ENCODE assay signal across 15 cellular contexts in genomic region chr7:19405546-19405945, GRCh38.
DNase-seq lines count a peak whose midpoint lies in the region; ATAC-seq and TF ChIP-seq lines count a peak whose summit lies in the region.
"Had no signal": no experiment of that assay in that cellular context is flagged by ENCODE, and none has a peak within 500 bp of the region (broad histone marks: within the 10 kb centered on the region; RNA-seq: fewer than 3 reads in every experiment).

No MANE protein-coding gene starts in this region.

- CTCF ChIA-PET in AG04450 (lab: Charles Lee), result no interaction called here

- H3K4me2 ChIP-seq in hepatocyte, result no peak overlapping the region
- H3K4me2 ChIP-seq: BLaER1 had no signal

- no peak for TF ChIP-seq CTCF in AG04450 (IDR thresholded peaks at IDR 0.05; ENCODE audit: low read depth, low read length)
- no peak for TF ChIP-seq CTCF in hepatocyte (IDR thresholded peaks at IDR 0.05; ENCODE audit: poor library complexity)
- no peak for TF ChIP-seq CTCF in spleen (IDR thresholded peaks at IDR 0.05 in 8 of 11, conservative IDR thresholded peaks at IDR 0.05 in 3 of 11)

- no peak for ATAC-seq in HG02588 (IDR thresholded peaks at IDR 0.05; ENCODE audit: unreplicated experiment)
- ATAC-seq: effector memory CD8-positive, alpha-beta T cell had no signal

- no peaks in the 10 kb centered on the region for H3K9me2 ChIP-seq in hepatocyte (replicated peaks; ENCODE audit: insufficient read depth)

- 59% methylated on average over 2 of the region's 2 CpGs for WGBS in hepatocyte (ENCODE audit: low lambda C conversion rate, missing lambda C conversion rate)
- WGBS in spleen, 5 donors, result 30 to 85% (median 62%) methylated on average over 2 of the region's 2 CpGs

- H3K27ac ChIP-seq in AG04450 (ENCODE audit: low read depth, low read length) (peak overlapping the region; percentile 47), hepatocyte (peak overlapping the region; percentile 20), spleen (no peak overlapping the region)
- H3K27ac ChIP-seq: BLaER1, lower lobe of right lung, pancreas had no signal

- H3K36me3 ChIP-seq in adipocyte (ENCODE audit: control insufficient read depth, insufficient read depth, low read length, severe bottlenecking), result no peaks in the 10 kb centered on the region
- H3K36me3 ChIP-seq in hepatocyte (replicated peaks; ENCODE audit: insufficient read depth, low read depth), result no peaks in the 10 kb centered on the region
- H3K36me3 ChIP-seq in spleen, result no peaks in the 10 kb centered on the region
- H3K36me3 ChIP-seq: BLaER1, lower lobe of right lung, pancreas had no signal

- peaks cover 18% of the 10 kb centered on the region for H3K4me1 ChIP-seq in adipocyte (ENCODE audit: control insufficient read depth, insufficient read depth, low read length)
- H3K4me1 ChIP-seq in hepatocyte (ENCODE audit: insufficient read depth), result peaks cover 6% of the 10 kb centered on the region
- H3K4me1 ChIP-seq in spleen, result no peaks in the 10 kb centered on the region
- H3K4me1 ChIP-seq: BLaER1, lower lobe of right lung, pancreas had no signal

- H3K4me1 Mint-ChIP-seq in activated CD4-positive, alpha-beta T cell treated with anti-CD3 and anti-CD28 coated beads, Interleukin-2, amount 10 ng/mL, durations not matched to agents 24 days and 14 days, result peaks cover 3% of the 10 kb centered on the region
- H3K4me1 Mint-ChIP-seq: activated B cell treated with CpG ODN at 0.5 μM for 24 hours had no signal

- no peaks in the 10 kb centered on the region for H3K79me2 ChIP-seq in hepatocyte

- POLR2A ChIA-PET in AG04450 (lab: Yijun Ruan, JAX), result no interaction called here

- intact Hi-C loops in activated CD4-positive, alpha-beta T cell treated with anti-CD3 and anti-CD28 coated beads, Interleukin-2, amount 10 ng/mL, durations not matched to agents 24 days and 14 days (cut with micrococcal nuclease), result no loop called here
- intact Hi-C loops in spleen (cut with DNase I; ENCODE audit: low total_unique reads), result no loop called here

- H3K36me3 Mint-ChIP-seq in activated CD4-positive, alpha-beta T cell treated with anti-CD3 and anti-CD28 coated beads, Interleukin-2, amount 10 ng/mL, durations not matched to agents 24 days and 14 days (ENCODE audit: low read depth), result no peaks in the 10 kb centered on the region

- H3K27ac Mint-ChIP-seq in activated CD4-positive, alpha-beta T cell treated with anti-CD3 and anti-CD28 coated beads, Interleukin-2, amount 10 ng/mL, durations not matched to agents 24 days and 14 days, result no peak overlapping the region
- H3K27ac Mint-ChIP-seq: activated B cell treated with CpG ODN at 0.5 μM for 24 hours; effector memory CD8-positive, alpha-beta T cell had no signal

- no peaks in the 10 kb centered on the region for H3K9me3 Mint-ChIP-seq in activated CD4-positive, alpha-beta T cell treated with anti-CD3 and anti-CD28 coated beads, Interleukin-2, amount 10 ng/mL, durations not matched to agents 24 days and 14 days
- H3K9me3 Mint-ChIP-seq: activated B cell treated with CpG ODN at 0.5 μM for 24 hours had no signal

- TF ChIP-seq POLR2A in spleen (IDR thresholded peaks at IDR 0.05), result no peak

- H3K27me3 ChIP-seq in AG04450 (ENCODE audit: control insufficient read depth, insufficient read depth, low read length) (no peaks in the 10 kb centered on the region), adipocyte (replicated peaks; ENCODE audit: control insufficient read depth, insufficient read depth, low read length) (no peaks in the 10 kb centered on the region), hepatocyte (no peaks in the 10 kb centered on the region), spleen (replicated peaks in 1 of 7) (no peaks in the 10 kb centered on the region)
- H3K27me3 ChIP-seq: BLaER1, pancreas had no signal

- no peak overlapping the region for H2AFZ ChIP-seq in hepatocyte

- H3K9me3 ChIP-seq in AG04450 (ENCODE audit: control insufficient read depth, insufficient read depth, low read length), result no peaks in the 10 kb centered on the region
- no peaks in the 10 kb centered on the region for H3K9me3 ChIP-seq in adipocyte (ENCODE audit: control insufficient read depth, low read length)
- no peaks in the 10 kb centered on the region for H3K9me3 ChIP-seq in hepatocyte (ENCODE audit: low read depth)
- H3K9me3 ChIP-seq in spleen, result no peaks in the 10 kb centered on the region
- H3K9me3 ChIP-seq: BLaER1, lower lobe of right lung, pancreas had no signal

- H3K9ac ChIP-seq in adipocyte (ENCODE audit: low read length), result peak overlapping the region; percentile 23
- H3K9ac ChIP-seq: BLaER1 had no signal

- H3K4me3 ChIP-seq in AG04450 (ENCODE audit: low read depth, low read length) (no peak overlapping the region), adipocyte (ENCODE audit: low read length) (peak overlapping the region; percentile 49), hepatocyte (no peak overlapping the region), spleen (no peak overlapping the region)
- H3K4me3 ChIP-seq: BLaER1, lower lobe of right lung, pancreas had no signal

- DNase-seq in AG04450 (ENCODE audit: low read depth, low spot score), result no peak
- peak; percentile 65 for DNase-seq in HT1080 (ENCODE audit: low read depth)
- DNase-seq in adipocyte (ENCODE audit: low read depth), result peak; percentile 63
- no peak for DNase-seq in hepatocyte (ENCODE audit: low spot score)
- DNase-seq in activated CD4-positive, alpha-beta T cell treated with anti-CD3 and anti-CD28 coated beads, Interleukin-2, amount 10 ng/mL, durations not matched to agents 24 days and 14 days, result no peak
- DNase-seq in anterior cingulate cortex (lab: John Stamatoyannopoulos, UW), result no peak
- no peak for DNase-seq in spleen
- DNase-seq: activated B cell treated with CpG ODN at 0.5 μM for 24 hours; activated T-cell treated with anti-CD3 and anti-CD28 coated beads, Interleukin-2, amount 50 U/mL, for 1 hour; effector memory CD8-positive, alpha-beta T cell; H7; lower lobe of right lung; pancreas had no signal

- no peaks in the 10 kb centered on the region for H4K20me1 ChIP-seq in hepatocyte (ENCODE audit: insufficient read depth, poor library complexity, severe bottlenecking)
- H4K20me1 ChIP-seq: BLaER1 had no signal

- H3K27me3 Mint-ChIP-seq in activated CD4-positive, alpha-beta T cell treated with anti-CD3 and anti-CD28 coated beads, Interleukin-2, amount 10 ng/mL, durations not matched to agents 24 days and 14 days, result no peaks in the 10 kb centered on the region
- H3K27me3 Mint-ChIP-seq: activated B cell treated with CpG ODN at 0.5 μM for 24 hours; effector memory CD8-positive, alpha-beta T cell had no signal

- no peak overlapping the region for H3K4me3 Mint-ChIP-seq in activated CD4-positive, alpha-beta T cell treated with anti-CD3 and anti-CD28 coated beads, Interleukin-2, amount 10 ng/mL, durations not matched to agents 24 days and 14 days
- H3K4me3 Mint-ChIP-seq: activated B cell treated with CpG ODN at 0.5 μM for 24 hours; effector memory CD8-positive, alpha-beta T cell had no signal

Comparison
In these comparisons a context has a peak if more than half of its experiments do, and no peak if none do; other contexts are left out.
1. DNase-seq: peak in HT1080 (single experiment) and adipocyte (single experiment); none in AG04450 (single experiment), hepatocyte (single experiment), activated CD4-positive, alpha-beta T cell treated with anti-CD3 and anti-CD28 coated beads, Interleukin-2, amount 10 ng/mL, durations not matched to agents 24 days and 14 days (single experiment), anterior cingulate cortex (0 of 58) and spleen (single experiment).
2. H3K27ac ChIP-seq: peak in AG04450 (single experiment) and hepatocyte (single experiment); none in spleen (0 of 8).